In the genomic region with DNA sequence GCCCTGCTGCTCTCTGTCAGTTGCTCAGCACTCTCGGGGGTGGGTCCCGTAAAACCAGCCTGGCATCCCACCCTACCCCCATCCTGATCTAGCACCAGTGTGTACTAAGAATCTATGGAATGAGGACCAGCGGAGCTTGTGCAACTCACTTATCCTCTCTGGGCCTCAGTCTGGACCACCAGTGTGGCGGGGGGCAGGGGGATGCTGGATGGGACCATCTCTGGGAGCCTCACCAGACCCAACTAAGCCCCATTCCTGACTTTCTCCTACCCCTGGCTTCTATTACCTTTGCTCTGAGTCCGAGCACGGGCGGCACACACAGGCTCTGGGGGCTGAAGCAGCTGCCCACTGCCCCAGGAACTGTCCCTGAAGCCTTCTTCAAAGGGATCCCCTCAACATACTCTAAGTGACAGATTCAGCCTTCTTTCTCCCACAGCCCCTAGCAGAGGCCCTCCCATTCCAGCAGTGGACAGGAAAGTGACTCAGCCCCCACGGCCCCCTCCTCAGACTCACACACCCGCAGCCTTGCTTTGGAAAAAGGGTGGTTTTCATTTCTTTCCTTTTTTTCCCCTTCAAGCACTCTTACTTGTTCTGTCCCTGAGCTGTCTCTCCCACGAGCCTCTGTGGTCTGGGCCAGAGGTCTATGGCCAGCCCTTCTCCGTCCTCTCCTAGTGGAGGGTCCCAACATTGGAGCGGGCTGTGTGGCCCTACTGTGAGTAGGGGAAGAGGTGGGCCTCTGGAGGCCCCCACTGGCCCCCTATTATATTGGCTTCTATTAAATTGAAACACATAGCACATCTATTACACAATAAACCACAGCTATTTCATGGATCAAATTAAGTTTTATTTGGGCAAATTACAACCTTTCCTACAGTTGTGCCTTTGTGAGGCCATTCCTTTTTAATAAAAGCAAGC, we compare ENCODE assay signal across 10 cellular contexts.
DNase-seq lines count a peak whose midpoint lies in the region; ATAC-seq, FAIRE-seq and TF ChIP-seq lines count a peak whose summit lies in the region.
"Had no signal": no experiment of that assay in that cellular context is flagged by ENCODE, and none has a peak within 500 bp of the region (broad histone marks: within the 10 kb centered on the region; RNA-seq: fewer than 3 reads in every experiment).

No MANE protein-coding gene starts in this region.

- H3K9me3 Mint-ChIP-seq in neural progenitor cell: peaks cover 4% of the 10 kb centered on the region
- H3K9me3 Mint-ChIP-seq in activated CD8-positive, alpha-beta T cell treated with anti-CD3 and anti-CD28 coated beads for 36 hours: no peaks in the 10 kb centered on the region

- H3K4me1 Mint-ChIP-seq in neural progenitor cell: peaks cover 52% of the 10 kb centered on the region
- no peaks in the 10 kb centered on the region for H3K4me1 Mint-ChIP-seq in activated CD8-positive, alpha-beta T cell treated with anti-CD3 and anti-CD28 coated beads for 36 hours (ENCODE audit: low read depth)

- TF ChIP-seq POLR2A in A549 (IDR thresholded peaks at IDR 0.05; ENCODE audit: low read length): no peak

- no peaks in the 10 kb centered on the region for H3K27me3 ChIP-seq in neural progenitor cell

- no peak overlapping the region for H3K9ac ChIP-seq in neural progenitor cell
- H3K9ac ChIP-seq: KMS-11 had no signal

- no peaks in the 10 kb centered on the region for H4K20me1 ChIP-seq in neural progenitor cell (ENCODE audit: low read depth)

- H2AFZ ChIP-seq in neural progenitor cell (replicated peaks): peak overlapping the region; percentile 40

- H3K4me1 ChIP-seq in A549 (peaks cover 61% of the 10 kb centered on the region), neural progenitor cell (peaks cover 17% of the 10 kb centered on the region)

- H3K36me3 ChIP-seq in neural progenitor cell: no peaks in the 10 kb centered on the region

- no peak for TF ChIP-seq CTCF in A549 (IDR thresholded peaks at IDR 0.05)
- no peak for TF ChIP-seq CTCF in neural progenitor cell (IDR thresholded peaks at IDR 0.05)
- no peak for TF ChIP-seq CTCF in activated CD8-positive, alpha-beta T cell treated with anti-CD3 and anti-CD28 coated beads for 36 hours (IDR thresholded peaks at IDR 0.05)

- peak overlapping the region; percentile 76 for H3K4me2 ChIP-seq in A549
- H3K4me2 ChIP-seq in neural progenitor cell: no peak overlapping the region
- H3K4me2 ChIP-seq: KMS-11 had no signal

- peak overlapping the region; percentile 83 to 93 for H3K27ac ChIP-seq in A549
- H3K27ac ChIP-seq in epithelial cell of prostate: peak overlapping the region; percentile 61
- no peak overlapping the region for H3K27ac ChIP-seq in neural progenitor cell
- H3K27ac ChIP-seq: KMS-11 had no signal

- peaks cover 7% of the 10 kb centered on the region for H3K27me3 Mint-ChIP-seq in neural progenitor cell (ENCODE audit: insufficient read depth, low read depth)
- peaks cover 2% of the 10 kb centered on the region for H3K27me3 Mint-ChIP-seq in activated CD8-positive, alpha-beta T cell treated with anti-CD3 and anti-CD28 coated beads for 36 hours

- H3K4me3 Mint-ChIP-seq in neural progenitor cell: no peak overlapping the region
- H3K4me3 Mint-ChIP-seq in activated CD8-positive, alpha-beta T cell treated with anti-CD3 and anti-CD28 coated beads for 36 hours: no peak overlapping the region

- no peak for TF ChIP-seq RAD21 in A549 (conservative IDR thresholded peaks at IDR 0.05 in 1 of 2, IDR thresholded peaks at IDR 0.05 in 1 of 2)

- FAIRE-seq in A549 (lab: Jason Lieb, UNC): no peak
- FAIRE-seq: colon had no signal

- DNase-seq in A549 (ENCODE audit: low read depth in 1 of 2, low spot score in 1 of 2) (no peak), OCI-M1 (lab: John Stamatoyannopoulos, UW) (peak; percentile 61), epithelial cell of prostate (ENCODE audit: low read depth, low spot score) (no peak), neural progenitor cell (ENCODE audit: low spot score) (no peak), H4 (ENCODE audit: low spot score) (no peak), NCI-H345 treated with DMSO at 0.1 percent for 48 hours (lab: John Stamatoyannopoulos, UW; ENCODE audit: unreplicated experiment) (no peak), NCI-H82 treated with DMSO at 0.1 percent for 48 hours (lab: John Stamatoyannopoulos, UW; ENCODE audit: unreplicated experiment) (no peak)
- DNase-seq in activated CD8-positive, alpha-beta T cell treated with anti-CD3 and anti-CD28 coated beads for 36 hours: no peak

- H3F3A ChIP-seq in neural progenitor cell (ENCODE audit: low read depth): no peaks in the 10 kb centered on the region

- no peaks in the 10 kb centered on the region; the same call in 2 of the 3 replicates for H3K9me3 ChIP-seq in A549
- no peaks in the 10 kb centered on the region for H3K9me3 ChIP-seq in neural progenitor cell (ENCODE audit: low read depth)

- CTCF ChIA-PET in A549 (lab: Yijun Ruan, JAX): interaction anchor here (1.0 to 4.9 kb wide), 7 partner anchors 12 to 96 kb away, joined by 3 to 39 read pairs (median 4); no protein-coding TSS in a partner anchor
- CTCF ChIA-PET in activated CD8-positive, alpha-beta T cell treated with anti-CD3 and anti-CD28 coated beads for 36 hours (lab: Charles Lee): interaction anchor here (2.0 kb wide), 1 partner anchor 49 kb away, joined by 6 read pairs; no protein-coding TSS in a partner anchor

- no peak overlapping the region for H3K4me3 ChIP-seq in A549
- no peak overlapping the region for H3K4me3 ChIP-seq in neural progenitor cell

- TF ChIP-seq EP300 in A549 (IDR thresholded peaks at IDR 0.05): no peak

- 59% methylated on average over 12 of the region's 12 CpGs for WGBS in A549 (ENCODE audit: missing lambda C conversion rate)

- peak; percentile 35 to 42 for ATAC-seq in A549
- no peak for ATAC-seq in activated CD8-positive, alpha-beta T cell treated with anti-CD3 and anti-CD28 coated beads for 36 hours

- no peaks in the 10 kb centered on the region for H3K79me2 ChIP-seq in neural progenitor cell (ENCODE audit: low read depth)

- intact Hi-C loops in activated CD8-positive, alpha-beta T cell treated with anti-CD3 and anti-CD28 coated beads for 36 hours (cut with micrococcal nuclease): no loop called here

- H3K36me3 Mint-ChIP-seq in neural progenitor cell: no peaks in the 10 kb centered on the region
- no peaks in the 10 kb centered on the region for H3K36me3 Mint-ChIP-seq in activated CD8-positive, alpha-beta T cell treated with anti-CD3 and anti-CD28 coated beads for 36 hours (ENCODE audit: low read depth)

- peak overlapping the region; percentile 99 for H3K27ac Mint-ChIP-seq in neural progenitor cell
- no peak overlapping the region for H3K27ac Mint-ChIP-seq in activated CD8-positive, alpha-beta T cell treated with anti-CD3 and anti-CD28 coated beads for 36 hours

- POLR2A ChIA-PET in A549 (lab: Yijun Ruan, JAX): interaction anchor here (0.9 to 1.6 kb wide), 5 partner anchors 23 to 100 kb away, joined by 3 to 7 read pairs (median 4); no protein-coding TSS in a partner anchor
- POLR2A ChIA-PET in activated CD8-positive, alpha-beta T cell treated with anti-CD3 and anti-CD28 coated beads for 36 hours (lab: Charles Lee): no interaction called here

TF ChIP-seq in A549, 52 proteins besides CTCF, POLR2A, EP300 and RAD21:
- TF ChIP-seq EHMT2 (IDR thresholded peaks at IDR 0.05; ENCODE audit: low read depth): no peak
- TF ChIP-seq KDM5A (IDR thresholded peaks at IDR 0.05): no peak
- no peak for TF ChIP-seq TP53 (CRISPR knock-in tag; IDR thresholded peaks at IDR 0.05)
- peak; percentile 37 to 63; a peak in 2 of 4 replicates for TF ChIP-seq CEBPB (IDR thresholded peaks at IDR 0.05)
